10 cellular contexts compared by ENCODE assay signal in the genomic region with DNA sequence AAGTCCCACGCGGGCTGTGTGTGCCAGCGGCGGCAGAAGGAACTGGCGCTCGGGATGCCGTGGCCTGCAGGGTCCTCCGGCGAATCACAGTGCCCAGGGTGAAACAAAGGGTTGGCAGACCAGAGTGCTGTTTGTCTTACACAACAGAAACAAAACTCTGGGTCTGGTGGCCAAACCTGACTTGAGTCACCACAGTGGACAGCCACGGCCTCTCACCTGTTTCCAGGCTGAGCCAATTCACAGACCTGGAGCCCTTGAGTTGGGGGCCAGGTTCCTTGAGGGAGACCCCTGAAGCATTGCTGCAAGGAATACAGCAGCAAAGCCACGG. TPM values are rescaled to one million over a fixed set of nuclear protein-coding genes. Genes with fewer than 3 reads are reported as not detected.
A peak's percentile ranks its signal among the peaks of the same experiment; 100 is the strongest.
DNase-seq lines count a peak whose midpoint lies in the region; ATAC-seq, FAIRE-seq and TF ChIP-seq lines count a peak whose summit lies in the region.
"Had no signal": no experiment of that assay in that cellular context is flagged by ENCODE, and none has a peak within 500 bp of the region (broad histone marks: within the 10 kb centered on the region; RNA-seq: fewer than 3 reads in every experiment).

No MANE protein-coding gene starts in this region.

- TF ChIP-seq EP300 in A549 (IDR thresholded peaks at IDR 0.05): no peak

- FAIRE-seq in A549 (lab: Jason Lieb, UNC): no peak

- POLR2A ChIA-PET in A549 (lab: Yijun Ruan, JAX): interaction anchor here (0.8 kb wide), 1 partner anchor 125 kb away, joined by 5 read pairs; no protein-coding TSS in a partner anchor
- POLR2A ChIA-PET in CD8-positive, alpha-beta memory T cell (lab: Charles Lee): no interaction called here
- POLR2A ChIA-PET in T-cell (lab: Charles Lee): no interaction called here

- H3K4me2 ChIP-seq in A549: peak overlapping the region; percentile 43; the same call in 2 of the 3 replicates

- H3K9me3 ChIP-seq in A549: no peaks in the 10 kb centered on the region
- H3K9me3 ChIP-seq in CD8-positive, alpha-beta memory T cell (ENCODE audit: low read length): no peaks in the 10 kb centered on the region
- H3K9me3 ChIP-seq: stomach had no signal

- TF ChIP-seq RAD21 in A549 (conservative IDR thresholded peaks at IDR 0.05 in 1 of 2, IDR thresholded peaks at IDR 0.05 in 1 of 2): no peak

- peaks cover 20% of the 10 kb centered on the region for H3K4me1 ChIP-seq in A549
- peaks cover 35% of the 10 kb centered on the region for H3K4me1 ChIP-seq in CD8-positive, alpha-beta memory T cell (ENCODE audit: insufficient read depth, low read length)

- no peaks in the 10 kb centered on the region for H3K9me3 Mint-ChIP-seq in CD8-positive, alpha-beta memory T cell
- H3K9me3 Mint-ChIP-seq in T-cell (no peaks in the 10 kb centered on the region), nephron progenitor cell (no peaks in the 10 kb centered on the region)

- peaks cover 0 to 4% of the 10 kb centered on the region in 2 donors for H3K27me3 Mint-ChIP-seq in CD8-positive, alpha-beta memory T cell
- H3K27me3 Mint-ChIP-seq in T-cell (no peaks in the 10 kb centered on the region), nephron progenitor cell (ENCODE audit: low read depth, poor library complexity) (peaks cover 44% of the 10 kb centered on the region)

- peak overlapping the region; percentile 71 to 87 (median 82) for H3K4me3 Mint-ChIP-seq in CD8-positive, alpha-beta memory T cell
- peak overlapping the region; percentile 9 to 79 (median 77) for H3K4me3 Mint-ChIP-seq in T-cell
- no peak overlapping the region for H3K4me3 Mint-ChIP-seq in nephron progenitor cell

- CTCF ChIA-PET in A549 (lab: Yijun Ruan, JAX): interaction anchor here (0.8 to 4.2 kb wide), 6 partner anchors 10 to 113 kb away, joined by 3 to 19 read pairs (median 6); no protein-coding TSS in a partner anchor
- CTCF ChIA-PET in CD8-positive, alpha-beta memory T cell (lab: Charles Lee): interaction anchor here (0.7 to 2.3 kb wide), 15 partner anchors 15 to 116 kb away, joined by 3 to 17 read pairs (median 4); no protein-coding TSS in a partner anchor
- CTCF ChIA-PET in T-cell (lab: Charles Lee): interaction anchor here in 1 of 2 donors (1.0 to 1.6 kb wide), 2 partner anchors 60 to 112 kb away, joined by 3 to 6 read pairs; no protein-coding TSS in a partner anchor

- peaks cover 17 to 36% (median 23%) of the 10 kb centered on the region in 3 donors for H3K4me1 Mint-ChIP-seq in CD8-positive, alpha-beta memory T cell
- peaks cover 21 to 35% (median 21%) of the 10 kb centered on the region in 3 donors for H3K4me1 Mint-ChIP-seq in T-cell
- peaks cover 30% of the 10 kb centered on the region for H3K4me1 Mint-ChIP-seq in nephron progenitor cell

- TF ChIP-seq CTCF in A549 (IDR thresholded peaks at IDR 0.05) (no peak), nephron progenitor cell (IDR thresholded peaks at IDR 0.05) (no peak), dorsolateral prefrontal cortex (IDR thresholded peaks at IDR 0.05 in 54 of 56, conservative IDR thresholded peaks at IDR 0.05 in 2 of 56; ENCODE audit: low read depth in 1 of 56, partially characterized antibody in 56 of 56) (no peak)

- no peak for DNase-seq in A549 (ENCODE audit: low read depth in 1 of 2, low spot score in 1 of 2)
- no peak for DNase-seq in CD8-positive, alpha-beta memory T cell
- DNase-seq in T-cell: no peak
- DNase-seq in left lobe of liver (ENCODE audit: low spot score): no peak
- no peak for DNase-seq in NCI-H128 (lab: John Stamatoyannopoulos, UW; ENCODE audit: unreplicated experiment)
- DNase-seq in nephron progenitor cell: no peak
- no peak for DNase-seq in dorsolateral prefrontal cortex

- H3K36me3 ChIP-seq in CD8-positive, alpha-beta memory T cell (ENCODE audit: insufficient read depth, low read length): no peaks in the 10 kb centered on the region

- TF ChIP-seq POLR2A in A549 (IDR thresholded peaks at IDR 0.05; ENCODE audit: low read length): no peak

- ATAC-seq in A549: no peak
- no peak for ATAC-seq in T-cell (replicated peaks in 1 of 4)
- ATAC-seq in left lobe of liver: peak; percentile 32
- ATAC-seq in GM18870 (IDR thresholded peaks at IDR 0.05; ENCODE audit: unreplicated experiment): no peak

- WGBS in A549 (ENCODE audit: missing lambda C conversion rate): 78% methylated on average over 11 of the region's 11 CpGs

- peaks cover 0 to 10% (median 0%) of the 10 kb centered on the region in 3 donors for H3K36me3 Mint-ChIP-seq in CD8-positive, alpha-beta memory T cell
- no peaks in the 10 kb centered on the region for H3K36me3 Mint-ChIP-seq in T-cell
- no peaks in the 10 kb centered on the region for H3K36me3 Mint-ChIP-seq in nephron progenitor cell (ENCODE audit: low read depth)

- H3K4me3 ChIP-seq in A549 (no peak overlapping the region), dorsolateral prefrontal cortex (peak overlapping the region in 1 of 59 donors; percentile 28)
- H3K4me3 ChIP-seq in CD8-positive, alpha-beta memory T cell (ENCODE audit: low read length): peak overlapping the region; percentile 50

- peak overlapping the region in 2 of 8 donors; percentile 51 to 90 for H3K27ac Mint-ChIP-seq in CD8-positive, alpha-beta memory T cell
- H3K27ac Mint-ChIP-seq in T-cell: no peak overlapping the region
- no peak overlapping the region for H3K27ac Mint-ChIP-seq in nephron progenitor cell

- no peaks in the 10 kb centered on the region for H3K27me3 ChIP-seq in CD8-positive, alpha-beta memory T cell (ENCODE audit: insufficient read depth, low read length, poor library complexity, severe bottlenecking)
- no peaks in the 10 kb centered on the region for H3K27me3 ChIP-seq in dorsolateral prefrontal cortex
- H3K27me3 ChIP-seq: stomach had no signal

- intact Hi-C loops in dorsolateral prefrontal cortex (cut with DNase I): loop anchor here in 1 of 2 donors (1.0 kb wide), 1 partner anchor 112 kb away; no protein-coding TSS in a partner anchor

- H3K27ac ChIP-seq in A549: no peak overlapping the region
- H3K27ac ChIP-seq in CD8-positive, alpha-beta memory T cell (ENCODE audit: low read depth, low read length): no peak overlapping the region
- peak overlapping the region in 2 of 59 donors; percentile 5 to 25 for H3K27ac ChIP-seq in dorsolateral prefrontal cortex
- H3K27ac ChIP-seq: skin epidermis, stomach had no signal

TF ChIP-seq in A549, 52 proteins besides CTCF, POLR2A, EP300 and RAD21:
- TF ChIP-seq RFX5 (IDR thresholded peaks at IDR 0.05) (no peak), EHF (CRISPR knock-in tag; IDR thresholded peaks at IDR 0.05) (no peak), EHMT2 (IDR thresholded peaks at IDR 0.05; ENCODE audit: low read depth) (no peak), ZNF302 (CRISPR knock-in tag; IDR thresholded peaks at IDR 0.05) (no peak), MAZ (IDR thresholded peaks at IDR 0.05; ENCODE audit: borderline replicate concordance, low read depth, low read length) (no peak)
- TF ChIP-seq, protein P1, sequence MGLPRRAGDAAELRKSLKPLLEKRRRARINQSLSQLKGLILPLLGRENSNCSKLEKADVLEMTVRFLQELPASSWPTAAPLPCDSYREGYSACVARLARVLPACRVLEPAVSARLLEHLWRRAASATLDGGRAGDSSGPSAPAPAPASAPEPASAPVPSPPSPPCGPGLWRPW (IDR thresholded peaks at IDR 0.05): no peak

RNA-seq across cellular contexts. Expression of a gene that starts 2.1 kb away (rescaled TPM):
- polyA plus RNA-seq in A549 (2011; rRNA removed): 17.8 and 28.9 TPM in 2 replicates
- 36.9 and 47.2 TPM in 2 replicates for polyA plus RNA-seq in A549 (2012; cell fraction: cytosol; rRNA removed)
- 34.1 and 42.1 TPM in 2 replicates for polyA plus RNA-seq in A549 (2012; cell fraction: nucleus; rRNA removed)
- polyA plus RNA-seq in A549 (2017; fragmentation: RNase III; extraction: RNeasy Plus Mini Kit Qiagen cat#74134 plus additional on column Dnase treatment): 26.6 to 32.7 TPM (median 30.8 TPM) in 3 replicates
- 9.5 and 11.2 TPM in 2 replicates for polyA minus RNA-seq in A549 (2011; rRNA and poly(A)+ RNA removed)
- total RNA-seq in CD8-positive, alpha-beta memory T cell: 10 to 100 TPM; 31.2 to 32.7 TPM
- polyA plus RNA-seq in CD8-positive, alpha-beta memory T cell: 45.1 TPM
- total RNA-seq in T-cell: 10 to 100 TPM; 25.0 to 48.9 (median 43.2) TPM
- 16.5 TPM for total RNA-seq in left lobe of liver
- 10 to 100 TPM; 15.4 to 33.4 (median 22.0) TPM for total RNA-seq in dorsolateral prefrontal cortex

RNA-seq across cellular contexts. Expression of a gene that starts 45.4 kb away (rescaled TPM):
- polyA plus RNA-seq in A549 (2011; rRNA removed) (7.1 and 8.6 TPM in 2 replicates), A549 (2017; fragmentation: RNase III; extraction: RNeasy Plus Mini Kit Qiagen cat#74134 plus additional on column Dnase treatment) (23.9 to 30.4 TPM (median 27.5 TPM) in 3 replicates)
- polyA plus RNA-seq in A549 (2012; cell fraction: cytosol; rRNA removed): 15.7 and 21.3 TPM in 2 replicates
- polyA plus RNA-seq in A549 (2012; cell fraction: nucleus; rRNA removed): 44.2 and 62.0 TPM in 2 replicates
- polyA minus RNA-seq in A549 (2011; rRNA and poly(A)+ RNA removed): 9.4 and 10.6 TPM in 2 replicates
- total RNA-seq in CD8-positive, alpha-beta memory T cell: 1 to 10 TPM; 5.3 to 8.8 TPM
- 6.6 TPM for polyA plus RNA-seq in CD8-positive, alpha-beta memory T cell
- total RNA-seq in T-cell (10 to 100 TPM in 3 of 5 donors, 1 to 10 TPM in 2; 6.3 to 12.0 (median 10.1) TPM), left lobe of liver (101 TPM), dorsolateral prefrontal cortex (100 to 1,000 TPM; 104 to 353 (median 235) TPM)
